Comparison of ENCODE assay signal across 22 cellular contexts in the genomic region with DNA sequence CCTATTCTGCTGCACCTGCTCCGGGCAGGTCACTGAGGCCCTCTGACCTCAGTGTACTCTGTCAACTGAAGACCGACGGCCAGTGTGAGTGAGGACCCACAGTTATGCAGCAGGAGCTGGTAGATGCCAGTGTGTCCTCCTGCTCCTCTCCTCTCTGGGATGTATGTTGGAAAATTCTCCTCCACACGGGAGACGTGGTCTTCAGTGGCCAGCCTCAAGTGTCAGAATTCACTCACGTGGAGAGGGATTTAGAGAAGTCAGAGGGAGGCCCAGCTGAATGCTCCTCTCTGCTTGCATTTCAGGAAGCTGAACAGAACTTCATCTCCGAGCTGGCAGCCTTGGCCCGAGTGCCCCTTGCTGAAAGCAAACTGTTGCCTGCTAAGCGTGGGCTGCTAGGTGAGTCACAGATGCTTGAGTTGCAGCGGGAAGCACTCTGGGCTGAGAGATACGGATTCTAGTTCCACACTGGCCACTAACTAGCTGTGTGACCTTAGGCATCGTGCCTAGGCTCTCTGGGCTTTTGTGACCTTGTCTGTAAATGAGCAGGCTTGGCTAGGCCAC.
"Had no signal": no experiment of that assay in that cellular context is flagged by ENCODE, and none has a peak within 500 bp of the region (broad histone marks: within the 10 kb centered on the region; RNA-seq: fewer than 3 reads in every experiment).

No MANE protein-coding gene starts in this region.

- H3K4me2 ChIP-seq: smooth muscle cell had no signal

- H3K9me3 ChIP-seq: esophagus squamous epithelium, gastrocnemius medialis, thoracic aorta had no signal

- ATAC-seq: activated CD8-positive, alpha-beta memory T cell treated with anti-CD3 and anti-CD28 coated beads, Interleukin-2, amount 10 ng/mL, durations not matched to agents 7 days and 5 days; activated CD8-positive, alpha-beta T cell treated with anti-CD3 and anti-CD28 coated beads for 36 hours; gastrocnemius medialis; sciatic nerve had no signal

- DNase-seq: activated CD4-positive, alpha-beta T cell treated with anti-CD3 and anti-CD28 coated beads, Interleukin-2, amount 10 ng/mL, durations not matched to agents 7 days and 5 days; activated CD4-positive, CD25-positive, alpha-beta regulatory T cell treated with anti-CD3 and anti-CD28 coated beads, Interleukin-2, amount 50 U/mL, for 72 hours; activated CD8-positive, alpha-beta memory T cell treated with anti-CD3 and anti-CD28 coated beads, Interleukin-2, amount 10 ng/mL, durations not matched to agents 7 days and 5 days; activated CD8-positive, alpha-beta T cell treated with anti-CD3 and anti-CD28 coated beads for 36 hours; activated gamma-delta T cell; activated naive CD4-positive, alpha-beta T cell treated with anti-CD3 and anti-CD28 coated beads, Interleukin-2, amount 50 U/mL, for 16 hours; activated T-cell treated with anti-CD3 and anti-CD28 coated beads for 4 hours; aorta; cerebellar nuclear complex; endodermal cell; esophagus squamous epithelium; gastrocnemius medialis; nephron progenitor cell; stimulated activated CD4-positive, alpha-beta T cell treated with anti-CD3 and anti-CD28 coated beads, Interleukin-4, amount 100 ng/mL, for 24 hours; stimulated activated naive CD4-positive, alpha-beta T cell treated with Interleukin-2 at 50 U/mL for 16 hours; WERI-Rb-1 had no signal

- H3K27me3 ChIP-seq: breast epithelium, esophagus squamous epithelium, gastrocnemius medialis had no signal

- H3K4me3 ChIP-seq: breast epithelium, coronary artery, esophagus squamous epithelium, gastrocnemius medialis, smooth muscle cell, thoracic aorta had no signal

- H3K27ac ChIP-seq: breast epithelium, coronary artery, esophagus squamous epithelium, gastrocnemius medialis, thoracic aorta, WERI-Rb-1 had no signal

- FAIRE-seq: islet of Langerhans had no signal

- H3K36me3 ChIP-seq: gastrocnemius medialis had no signal

- H3K4me1 ChIP-seq: breast epithelium, esophagus squamous epithelium, gastrocnemius medialis had no signal
